ENCODE assay signal across 16 cellular contexts in genomic region chr2:128784626-128785306, GRCh38.
DNase-seq lines count a peak whose midpoint lies in the region; ATAC-seq and TF ChIP-seq lines count a peak whose summit lies in the region.
"Had no signal": no experiment of that assay in that cellular context is flagged by ENCODE, and none has a peak within 500 bp of the region (broad histone marks: within the 10 kb centered on the region; RNA-seq: fewer than 3 reads in every experiment).

No MANE protein-coding gene starts in this region.

- H3K9me3 Mint-ChIP-seq in activated CD4-positive, alpha-beta T cell treated with anti-CD3 and anti-CD28 coated beads, Interleukin-2, amount 10 ng/mL, durations not matched to agents 7 days and 5 days: peaks cover 9% of the 10 kb centered on the region

- no peaks in the 10 kb centered on the region for H3K36me3 Mint-ChIP-seq in activated CD4-positive, alpha-beta T cell treated with anti-CD3 and anti-CD28 coated beads, Interleukin-2, amount 10 ng/mL, durations not matched to agents 7 days and 5 days (ENCODE audit: low read depth)

- CTCF ChIA-PET in activated CD4-positive, alpha-beta T cell treated with anti-CD3 and anti-CD28 coated beads, Interleukin-2, amount 10 ng/mL, durations not matched to agents 7 days and 5 days (lab: Charles Lee): no interaction called here
- CTCF ChIA-PET in HCT116 (lab: Charles Lee): interaction anchor here (0.7 kb wide), 1 partner anchor 31 kb away, joined by 5 read pairs; no protein-coding TSS in a partner anchor

- RAD21 ChIA-PET in HCT116 (lab: Charles Lee; ENCODE audit: low non-redundant PET in 1 of 2, low total read pairs in 2 of 2, uncharacterized antibody in 2 of 2, unreplicated experiment in 2 of 2): no interaction called here

- BruUV-seq in HCT116 (replicated peaks; lab: Mats Ljungman, UMichigan): no TSS peak

- no peak overlapping the region for H3K9ac ChIP-seq in HCT116 (ENCODE audit: low read length)

- no peak for TF ChIP-seq RAD21 in HCT116 (IDR thresholded peaks at IDR 0.05; ENCODE audit: low read depth)

- no peak for TF ChIP-seq EP300 in sigmoid colon (IDR thresholded peaks at IDR 0.05)

- H3K4me2 ChIP-seq in HCT116 (ENCODE audit: low read length): no peak overlapping the region

- H3K9me3 ChIP-seq in HCT116 (ENCODE audit: control insufficient read depth in 1 of 2, insufficient read depth in 1 of 2, low read depth in 1 of 2, low read length in 2 of 2) (no peaks in the 10 kb centered on the region), lung (ENCODE audit: control insufficient read depth in 2 of 2, insufficient read depth in 1 of 2, low read length in 1 of 2) (peaks cover 0 to 5% of the 10 kb centered on the region in 2 donors), sigmoid colon (no peaks in the 10 kb centered on the region)

- no peaks in the 10 kb centered on the region for H3K9me2 ChIP-seq in HCT116 (ENCODE audit: insufficient read depth)

- intact Hi-C loops in HCT116 (cut with micrococcal nuclease) (no loop called here), sigmoid colon (cut with DNase I) (no loop called here)

- no peak overlapping the region for H2AFZ ChIP-seq in HCT116 (ENCODE audit: low read depth, low read length, poor library complexity, severe bottlenecking)

- H4K20me1 ChIP-seq in HCT116 (ENCODE audit: insufficient read depth): no peaks in the 10 kb centered on the region

- H3K27ac ChIP-seq in HCT116 (ENCODE audit: low read depth, low read length) (no peak overlapping the region), lung (ENCODE audit: low read depth in 1 of 2, low read length in 1 of 2) (no peak overlapping the region), sigmoid colon (no peak overlapping the region)
- H3K27ac ChIP-seq: 22Rv1 had no signal

- H3K36me3 ChIP-seq in HCT116 (ENCODE audit: control insufficient read depth in 1 of 2, insufficient read depth in 2 of 2, low read length in 2 of 2) (no peaks in the 10 kb centered on the region), lung (ENCODE audit: control insufficient read depth in 2 of 2, insufficient read depth in 2 of 2, low read length in 2 of 2) (no peaks in the 10 kb centered on the region), sigmoid colon (no peaks in the 10 kb centered on the region)

- no peaks in the 10 kb centered on the region for H3K4me1 ChIP-seq in HCT116 (ENCODE audit: control insufficient read depth in 1 of 2, insufficient read depth in 2 of 2, low read length in 2 of 2)
- H3K4me1 ChIP-seq in lung (ENCODE audit: control insufficient read depth in 2 of 2, insufficient read depth in 2 of 2, low read length in 2 of 2): peaks cover 0 to 3% of the 10 kb centered on the region in 2 donors
- H3K4me1 ChIP-seq in sigmoid colon: no peaks in the 10 kb centered on the region

- no peak overlapping the region for H3K27ac Mint-ChIP-seq in activated CD4-positive, alpha-beta T cell treated with anti-CD3 and anti-CD28 coated beads, Interleukin-2, amount 10 ng/mL, durations not matched to agents 7 days and 5 days

- POLR2A ChIA-PET in activated CD4-positive, alpha-beta T cell treated with anti-CD3 and anti-CD28 coated beads, Interleukin-2, amount 10 ng/mL, durations not matched to agents 7 days and 5 days (lab: Charles Lee): no interaction called here
- POLR2A ChIA-PET in HCT116 (lab: Charles Lee): no interaction called here

- no peak for TF ChIP-seq CTCF in HCT116 (IDR thresholded peaks at IDR 0.05 in 2 of 3, conservative IDR thresholded peaks at IDR 0.05 in 1 of 3; ENCODE audit: borderline replicate concordance in 1 of 3, insufficient read depth in 1 of 3, low read depth in 2 of 3, low read length in 2 of 3)
- no peak for TF ChIP-seq CTCF in lung (IDR thresholded peaks at IDR 0.05; ENCODE audit: control extremely low read depth, extremely low read depth)
- no peak for TF ChIP-seq CTCF in sigmoid colon (IDR thresholded peaks at IDR 0.05)

- 0 out of 2 replicates have a peak, but pooled peaks have one; percentile 17 for ATAC-seq in HCT116
- ATAC-seq in lung (ENCODE audit: insufficient read depth, low FRiP score): no peak
- ATAC-seq in HG03354 (IDR thresholded peaks at IDR 0.05; ENCODE audit: poor library complexity, severe bottlenecking, unreplicated experiment): no peak
- no peak for ATAC-seq in HG03280 (IDR thresholded peaks at IDR 0.05; ENCODE audit: unreplicated experiment)

- H3K27me3 ChIP-seq in HCT116 (ENCODE audit: insufficient read depth, low read length) (peaks cover 37% of the 10 kb centered on the region; the same call in 1 of the 2 replicates), lung (ENCODE audit: control insufficient read depth, insufficient read depth) (no peaks in the 10 kb centered on the region), sigmoid colon (no peaks in the 10 kb centered on the region)

- 84 to 89% methylated on average over 18 of the region's 18 CpGs for WGBS in lung, 2 donors
- 84 to 88% methylated on average over 18 of the region's 18 CpGs for WGBS in sigmoid colon, 2 donors

- H3K27me3 Mint-ChIP-seq in activated CD4-positive, alpha-beta T cell treated with anti-CD3 and anti-CD28 coated beads, Interleukin-2, amount 10 ng/mL, durations not matched to agents 7 days and 5 days: no peaks in the 10 kb centered on the region

- no peak overlapping the region for H3K4me3 ChIP-seq in HCT116 (replicated peaks in 1 of 2; ENCODE audit: low read depth in 1 of 2, low read length in 2 of 2)
- no peak overlapping the region for H3K4me3 ChIP-seq in lung
- H3K4me3 ChIP-seq in sigmoid colon: no peak overlapping the region

- H3K4me3 Mint-ChIP-seq in activated CD4-positive, alpha-beta T cell treated with anti-CD3 and anti-CD28 coated beads, Interleukin-2, amount 10 ng/mL, durations not matched to agents 7 days and 5 days: no peak overlapping the region

- DNase-seq in activated CD4-positive, alpha-beta T cell treated with anti-CD3 and anti-CD28 coated beads, Interleukin-2, amount 10 ng/mL, durations not matched to agents 7 days and 5 days: peak; percentile 1
- no peak for DNase-seq in activated CD4-positive, alpha-beta T cell treated with anti-CD3 and anti-CD28 coated beads for 4 hours
- DNase-seq in HCT116 (ENCODE audit: low read depth, low spot score) (no peak), lung (ENCODE audit: low spot score) (peak; percentile 20), sigmoid colon (peak; percentile 57)
- no peak for DNase-seq in activated T-cell treated with anti-CD3 and anti-CD28 coated beads, Interleukin-2, amount 50 U/mL, for 48 hours
- DNase-seq: DMS153, MV-4-11, NCI-H1417 treated with DMSO at 0.1 percent for 48 hours, NCI-H2029, NCI-H2171 treated with DMSO at 0.1 percent for 48 hours, NCI-H82, SHP77 treated with DMSO at 0.1 percent for 48 hours had no signal

- no peaks in the 10 kb centered on the region for H3K4me1 Mint-ChIP-seq in activated CD4-positive, alpha-beta T cell treated with anti-CD3 and anti-CD28 coated beads, Interleukin-2, amount 10 ng/mL, durations not matched to agents 7 days and 5 days

- no peak for TF ChIP-seq POLR2A in HCT116 (IDR thresholded peaks at IDR 0.05; ENCODE audit: borderline replicate concordance, extremely low read depth, insufficient read depth, insufficient read length)
- no peak for TF ChIP-seq POLR2A in sigmoid colon (IDR thresholded peaks at IDR 0.05)

- H3K79me2 ChIP-seq in HCT116 (ENCODE audit: insufficient read depth, low read length): no peaks in the 10 kb centered on the region

TF ChIP-seq in HCT116, 20 proteins besides CTCF, POLR2A, EP300 and RAD21 (continues in another document):
- no peak for TF ChIP-seq SRF (IDR thresholded peaks at IDR 0.05; ENCODE audit: low read depth)
- no peak for TF ChIP-seq EZH2 (IDR thresholded peaks at IDR 0.05)
- TF ChIP-seq JUND (IDR thresholded peaks at IDR 0.05): no peak
- TF ChIP-seq POLR2AphosphoS5 (IDR thresholded peaks at IDR 0.05; ENCODE audit: low read depth, low read length): no peak
- TF ChIP-seq ZBTB33 (IDR thresholded peaks at IDR 0.05; ENCODE audit: extremely low read depth, insufficient replicate concordance, low read length): no peak
- TF ChIP-seq REST (IDR thresholded peaks at IDR 0.05; ENCODE audit: low read depth): no peak

Comparison
In these comparisons a context has a peak if more than half of its experiments do, and no peak if none do; other contexts are left out.
1. DNase-seq: peak in activated CD4-positive, alpha-beta T cell treated with anti-CD3 and anti-CD28 coated beads, Interleukin-2, amount 10 ng/mL, durations not matched to agents 7 days and 5 days (single experiment), lung (single experiment) and sigmoid colon (single experiment); none in activated CD4-positive, alpha-beta T cell treated with anti-CD3 and anti-CD28 coated beads for 4 hours (0 of 2), HCT116 (single experiment) and activated T-cell treated with anti-CD3 and anti-CD28 coated beads, Interleukin-2, amount 50 U/mL, for 48 hours (0 of 2).